Comparison of ENCODE assay signal across 18 cellular contexts in genomic region chr1:38431669-38432376, GRCh38.
"Had no signal": no experiment of that assay in that cellular context is flagged by ENCODE, and none has a peak within 500 bp of the region (broad histone marks: within the 10 kb centered on the region; RNA-seq: fewer than 3 reads in every experiment).

No MANE protein-coding gene starts in this region.

- H3K36me3 ChIP-seq: esophagus muscularis mucosa, gastrocnemius medialis, heart right ventricle, ovary had no signal

- DNase-seq: cortex of kidney; dorsolateral prefrontal cortex; effector CD8-positive, alpha-beta T cell; gastrocnemius medialis; heart right ventricle; hypothalamus; left colon; mucosa of descending colon; naive thymus-derived CD8-positive, alpha-beta T cell; nucleus accumbens; ovary; right cardiac atrium; small intestine; stimulated activated CD4-positive, alpha-beta T cell treated with anti-CD3 and anti-CD28 coated beads, Interleukin-12 subunit alpha, Interleukin-12 subunit beta, amount 100 ng/mL, for 4 hours; stimulated activated naive CD4-positive, alpha-beta T cell treated with Interleukin-2 at 50 U/mL for 16 hours; trophoblast cell had no signal

- H3K9me3 ChIP-seq: esophagus muscularis mucosa, gastrocnemius medialis, heart right ventricle, mucosa of descending colon, ovary had no signal

- H3K27me3 ChIP-seq: dorsolateral prefrontal cortex, gastrocnemius medialis, ovary had no signal

- H3K4me1 ChIP-seq: esophagus muscularis mucosa, gastrocnemius medialis, heart right ventricle had no signal

- H3K27ac ChIP-seq: epithelial cell of prostate, esophagus muscularis mucosa, gastrocnemius medialis, heart right ventricle, ovary had no signal

- H3K4me3 ChIP-seq: dorsolateral prefrontal cortex, esophagus muscularis mucosa, gastrocnemius medialis, heart right ventricle, mucosa of descending colon, ovary had no signal

- ATAC-seq: gastrocnemius medialis; heart right ventricle; left colon; mucosa of descending colon; naive thymus-derived CD8-positive, alpha-beta T cell; right cardiac atrium had no signal
